Comparison of ENCODE assay signal across 10 cellular contexts in the genomic region with DNA sequence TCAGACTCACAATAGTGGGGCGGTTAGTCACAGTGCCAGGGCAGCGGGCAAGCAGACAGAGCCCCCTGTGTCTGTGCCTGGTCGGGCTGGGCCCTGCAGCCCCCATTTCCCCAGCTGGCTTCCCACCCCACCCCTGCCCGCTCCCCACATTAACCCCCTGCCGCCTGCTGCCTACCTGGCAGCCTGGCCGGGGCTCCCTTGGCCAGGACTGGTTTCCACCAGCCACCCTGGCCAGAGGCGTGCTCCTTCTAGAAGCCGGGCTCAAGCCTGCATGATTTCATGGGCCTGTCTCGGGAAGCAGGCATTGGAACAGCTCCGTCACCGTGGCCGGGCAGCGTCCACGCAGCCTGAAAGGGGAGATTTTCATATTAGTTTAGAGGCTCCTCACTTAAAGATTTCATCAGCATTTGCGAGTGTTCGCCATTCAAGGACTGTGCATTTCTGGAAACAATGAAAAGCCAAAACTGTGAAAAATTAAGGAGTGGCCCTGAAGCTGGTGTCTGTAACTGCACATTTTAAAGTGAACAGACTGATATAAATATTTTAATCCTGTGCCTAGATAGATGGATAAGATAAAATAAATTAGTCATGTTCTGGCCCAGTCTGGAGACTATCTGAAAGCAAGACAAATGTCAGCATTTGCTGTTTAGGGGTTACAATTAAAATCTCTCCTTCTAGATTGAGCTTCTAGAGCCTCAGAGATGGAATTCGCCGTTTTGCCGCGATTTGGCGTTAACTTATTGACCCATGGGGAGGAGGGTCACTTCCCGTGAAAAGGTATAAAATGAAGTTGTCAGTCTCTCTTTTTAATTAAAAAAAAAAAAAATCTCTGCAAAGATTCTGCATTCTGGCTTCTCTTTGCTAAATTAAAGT.
DNase-seq lines count a peak whose midpoint lies in the region; ATAC-seq, FAIRE-seq and TF ChIP-seq lines count a peak whose summit lies in the region.
"Had no signal": no experiment of that assay in that cellular context is flagged by ENCODE, and none has a peak within 500 bp of the region (broad histone marks: within the 10 kb centered on the region; RNA-seq: fewer than 3 reads in every experiment).

No MANE protein-coding gene starts in this region.

- H2AFZ ChIP-seq in astrocyte (ENCODE audit: low read depth, low read length): peak overlapping the region; percentile 19

- TF ChIP-seq CTCF in astrocyte (IDR thresholded peaks at IDR 0.05; ENCODE audit: insufficient read depth, low read depth, low read length) (no peak), tibial nerve (IDR thresholded peaks at IDR 0.05) (peak in 1 of 5 experiments; percentile 13)

- H3K4me3 ChIP-seq in astrocyte (ENCODE audit: insufficient read depth, low read depth, low read length) (peak overlapping the region; percentile 53), tibial nerve (peak overlapping the region; percentile 39 to 81 (median 72))

- no peaks in the 10 kb centered on the region for H3K9me3 Mint-ChIP-seq in astrocyte (ENCODE audit: unreplicated experiment)

- H3K27ac ChIP-seq in astrocyte (ENCODE audit: low read depth, low read length): peak overlapping the region; percentile 90
- H3K27ac ChIP-seq in tibial nerve: peak overlapping the region; percentile 95 to 100 (median 98)

- peak in 1 of 2 donors; percentile 22 for TF ChIP-seq POLR2A in tibial nerve (IDR thresholded peaks at IDR 0.05)

- H3K36me3 Mint-ChIP-seq in astrocyte (ENCODE audit: low read depth, unreplicated experiment): no peaks in the 10 kb centered on the region

- no peaks in the 10 kb centered on the region for H3K4me1 Mint-ChIP-seq in astrocyte (ENCODE audit: low read depth, unreplicated experiment)

- FAIRE-seq in astrocyte (lab: Jason Lieb, UNC): no peak
- FAIRE-seq: frontal cortex had no signal

- H3K36me3 ChIP-seq in astrocyte (ENCODE audit: insufficient read depth, low read length) (no peaks in the 10 kb centered on the region), tibial nerve (no peaks in the 10 kb centered on the region)

- H3K79me2 ChIP-seq in astrocyte (ENCODE audit: insufficient read depth, low read length): peaks cover 97% of the 10 kb centered on the region

- no peaks in the 10 kb centered on the region for H3K27me3 ChIP-seq in astrocyte (ENCODE audit: insufficient read depth, low read length)
- H3K27me3 ChIP-seq in tibial nerve: no peaks in the 10 kb centered on the region

- H3K4me1 ChIP-seq in astrocyte (ENCODE audit: insufficient read depth, low read length) (peaks cover 61% of the 10 kb centered on the region), tibial nerve (peaks cover 7 to 81% (median 64%) of the 10 kb centered on the region in 4 donors)

- ATAC-seq in left lobe of liver: no peak
- no peak for ATAC-seq in HG02840 (IDR thresholded peaks at IDR 0.05; ENCODE audit: low FRiP score, unreplicated experiment)

- WGBS in tibial nerve, 2 donors: 9% methylated on average over 20 to 21 of the region's 22 CpGs

- no peaks in the 10 kb centered on the region for H3K9me3 ChIP-seq in astrocyte (ENCODE audit: insufficient read depth, low read depth, low read length)
- H3K9me3 ChIP-seq in tibial nerve: no peaks in the 10 kb centered on the region

- H3K4me3 Mint-ChIP-seq in astrocyte (ENCODE audit: unreplicated experiment): no peak overlapping the region

- H3K9ac ChIP-seq in astrocyte (ENCODE audit: low read length): peak overlapping the region; percentile 84

- peak in 1 of 2 donors; percentile 41 for TF ChIP-seq EP300 in tibial nerve (IDR thresholded peaks at IDR 0.05)

- DNase-seq in activated CD8-positive, alpha-beta memory T cell treated with anti-CD3 and anti-CD28 coated beads, Interleukin-2, amount 50 U/mL, for 48 hours: peak; percentile 48
- DNase-seq in activated CD8-positive, alpha-beta memory T cell treated with anti-CD3 and anti-CD28 coated beads, Interleukin-2, amount 50 U/mL, for 4 hours: no peak
- peak; percentile 63 for DNase-seq in astrocyte (ENCODE audit: low read depth)
- DNase-seq in left lobe of liver (ENCODE audit: low spot score): peak; percentile 45
- peak in 1 of 2 donors; percentile 34 for DNase-seq in tibial nerve (ENCODE audit: low spot score in 2 of 2)
- DNase-seq in NCI-H1436 (lab: John Stamatoyannopoulos, UW): no peak
- no peak for DNase-seq in RPMI8226
- DNase-seq: NCI-H2171 had no signal

- H3K27me3 Mint-ChIP-seq in astrocyte (ENCODE audit: low read depth, unreplicated experiment): peaks cover 56% of the 10 kb centered on the region

- H3K4me2 ChIP-seq in astrocyte (ENCODE audit: low read length): peak overlapping the region; percentile 93

- H4K20me1 ChIP-seq in astrocyte (ENCODE audit: insufficient read depth, low read length): no peaks in the 10 kb centered on the region

- H3K27ac Mint-ChIP-seq in astrocyte (ENCODE audit: unreplicated experiment): no peak overlapping the region

Comparison
In these comparisons a context has a peak if more than half of its experiments do, and no peak if none do; other contexts are left out.
1. DNase-seq: peak in activated CD8-positive, alpha-beta memory T cell treated with anti-CD3 and anti-CD28 coated beads, Interleukin-2, amount 50 U/mL, for 48 hours (single experiment), astrocyte (single experiment) and left lobe of liver (single experiment); none in activated CD8-positive, alpha-beta memory T cell treated with anti-CD3 and anti-CD28 coated beads, Interleukin-2, amount 50 U/mL, for 4 hours (single experiment), NCI-H1436 (single experiment) and RPMI8226 (single experiment).